ENCODE assay signal across 8 cellular contexts in genomic region chr12:64222011-64222765, GRCh38. TPM values are rescaled to one million over a fixed set of nuclear protein-coding genes. Genes with fewer than 3 reads are reported as not detected.
DNase-seq lines count a peak whose midpoint lies in the region; ATAC-seq, FAIRE-seq and TF ChIP-seq lines count a peak whose summit lies in the region.

Gene KICS2 (minus strand): TSS chr12:64222296. CDS start chr12:64222237, 59 bp downstream.

- H3K9me3 ChIP-seq in kidney (ENCODE audit: control insufficient read depth in 1 of 2, low read length in 2 of 2) = no peaks in the 10 kb centered on the region

- TF ChIP-seq CTCF in kidney (IDR thresholded peaks at IDR 0.05; ENCODE audit: borderline replicate concordance, extremely low read depth, insufficient read depth) = no peak

- H3K27ac ChIP-seq in kidney (ENCODE audit: low read depth in 2 of 2, low read length in 2 of 2) = peak within 1 kb of the TSS; percentile 93 to 97

- ATAC-seq in GM19043 (IDR thresholded peaks at IDR 0.05; ENCODE audit: low read depth, unreplicated experiment) (peak; percentile 90), HG03354 (IDR thresholded peaks at IDR 0.05; ENCODE audit: poor library complexity, severe bottlenecking, unreplicated experiment) (peak; percentile 95)

- DNase-seq in AML-193 (lab: John Stamatoyannopoulos, UW) (peak; percentile 70 to 75), NCI-H446 (lab: John Stamatoyannopoulos, UW) (peak; percentile 79 to 92), cerebellar cortex (ENCODE audit: low spot score) (peak; percentile 93), kidney (peak; percentile 97)
- DNase-seq in activated CD4-positive, CD25-positive, alpha-beta regulatory T cell treated with anti-CD3 and anti-CD28 coated beads, Interleukin-2, amount 50 U/mL, for 72 hours = peak; percentile 92
- DNase-seq in stimulated activated CD4-positive, alpha-beta T cell treated with anti-CD3 and anti-CD28 coated beads, Interleukin-15, amount 100 ng/mL, for 1 hour (ENCODE audit: low read depth in 1 of 2, low spot score in 1 of 2) = peak; percentile 80 to 82

- intact Hi-C loops in kidney (cut with DNase I) = no loop called here

- no peaks in the 10 kb centered on the region for H3K36me3 ChIP-seq in kidney (ENCODE audit: control insufficient read depth in 1 of 2, insufficient read depth in 2 of 2, low read length in 2 of 2)

- FAIRE-seq in kidney (lab: Jason Lieb, UNC) = no peak

- H3K9ac ChIP-seq in kidney (ENCODE audit: low read length in 2 of 2) = peak within 1 kb of the TSS; percentile 55 to 89

- peaks cover 6 to 8% of the 10 kb centered on the region in 2 donors for H3K4me1 ChIP-seq in kidney (ENCODE audit: control insufficient read depth in 1 of 2, insufficient read depth in 1 of 2, low read depth in 1 of 2, low read length in 2 of 2)

- H3K4me3 ChIP-seq in kidney (ENCODE audit: low read length in 2 of 2) = peak within 1 kb of the TSS; percentile 92 to 93

RNA-seq across cellular contexts. Expression of gene KICS2, which starts in this region (rescaled TPM):
- total RNA-seq in kidney = 9.8 TPM
- polyA plus RNA-seq in kidney (ENCODE audit: insufficient read depth, low read depth, low replicate concordance) = 5.6 TPM

Comparison
In these comparisons a context has a peak if more than half of its experiments do, and no peak if none do; other contexts are left out.
1. Peak in every context shown above with its lines: DNase-seq, ATAC-seq, H3K4me3 ChIP-seq and H3K27ac ChIP-seq.